8 cellular contexts compared by ENCODE assay signal in the genomic region with DNA sequence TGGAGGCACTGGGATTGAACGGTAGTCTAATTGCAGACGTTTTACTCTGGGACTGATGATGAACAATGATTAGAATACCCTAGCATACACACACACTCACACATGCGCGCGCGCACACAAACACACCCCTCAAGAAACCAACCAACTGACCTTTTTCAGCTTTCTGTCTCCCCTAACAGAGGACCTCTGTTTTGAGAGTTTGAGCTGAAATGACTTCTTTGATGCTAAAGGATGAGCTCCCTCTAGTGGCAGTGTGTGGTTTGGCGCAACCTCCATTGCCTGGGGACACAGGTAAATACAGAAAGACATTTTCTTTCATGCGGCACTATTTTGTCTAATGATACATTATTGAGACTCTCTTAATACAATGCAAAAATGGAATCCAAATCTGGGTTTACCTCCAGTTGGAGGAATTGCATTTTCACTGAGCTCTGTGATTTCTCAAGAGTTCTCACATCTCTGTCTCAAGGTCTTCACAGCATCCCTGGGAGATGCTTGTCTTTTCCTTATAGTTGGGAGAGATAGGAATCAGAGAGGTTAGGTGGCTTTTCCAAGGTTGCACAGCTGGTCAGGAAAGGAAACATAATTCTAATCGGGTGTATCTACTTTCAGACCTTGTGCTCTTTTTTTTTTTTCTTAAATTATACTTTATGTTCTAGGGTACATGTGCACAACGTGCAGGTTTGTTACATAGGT.
DNase-seq lines count a peak whose midpoint lies in the region; ATAC-seq and TF ChIP-seq lines count a peak whose summit lies in the region.

No MANE protein-coding gene starts in this region.

- TF ChIP-seq CTCF in gastroesophageal sphincter (IDR thresholded peaks at IDR 0.05) = peak; percentile 49 to 76 (median 56)
- TF ChIP-seq CTCF in progenitor cell of endocrine pancreas (IDR thresholded peaks at IDR 0.05; ENCODE audit: unreplicated experiment) = peak; percentile 96

- ATAC-seq in GM21381 (IDR thresholded peaks at IDR 0.05; ENCODE audit: unreplicated experiment) (peak; percentile 57), gastroesophageal sphincter (no peak), GM19324 (IDR thresholded peaks at IDR 0.05; ENCODE audit: low FRiP score, unreplicated experiment) (no peak)

- peaks cover 30% of the 10 kb centered on the region for H3K27me3 Mint-ChIP-seq in activated T-helper 2 cell treated with anti-CD3 and anti-CD28 coated beads, Interferon-gamma antibody, Interleukin-2, Interleukin-4, amounts not matched to agents 10 μg/mL and 5 μg/mL and 100 μg/mL, durations not matched to agents 14 hours and 24 hours and 36 hours (ENCODE audit: low read depth)
- no peaks in the 10 kb centered on the region for H3K27me3 Mint-ChIP-seq in progenitor cell of endocrine pancreas

- peaks cover 24% of the 10 kb centered on the region for H3K4me1 Mint-ChIP-seq in activated T-helper 2 cell treated with anti-CD3 and anti-CD28 coated beads, Interferon-gamma antibody, Interleukin-2, Interleukin-4, amounts not matched to agents 10 μg/mL and 5 μg/mL and 100 μg/mL, durations not matched to agents 14 hours and 24 hours and 36 hours (ENCODE audit: low read depth)
- H3K4me1 Mint-ChIP-seq in progenitor cell of endocrine pancreas (ENCODE audit: low read depth) = peaks cover 5% of the 10 kb centered on the region

- H3K36me3 Mint-ChIP-seq in activated T-helper 2 cell treated with anti-CD3 and anti-CD28 coated beads, Interferon-gamma antibody, Interleukin-2, Interleukin-4, amounts not matched to agents 10 μg/mL and 5 μg/mL and 100 μg/mL, durations not matched to agents 14 hours and 24 hours and 36 hours (ENCODE audit: low read depth) = no peaks in the 10 kb centered on the region
- no peaks in the 10 kb centered on the region for H3K36me3 Mint-ChIP-seq in progenitor cell of endocrine pancreas (ENCODE audit: insufficient read depth)

- H3K9me3 Mint-ChIP-seq in activated T-helper 2 cell treated with anti-CD3 and anti-CD28 coated beads, Interferon-gamma antibody, Interleukin-2, Interleukin-4, amounts not matched to agents 10 μg/mL and 5 μg/mL and 100 μg/mL, durations not matched to agents 14 hours and 24 hours and 36 hours = no peaks in the 10 kb centered on the region
- no peaks in the 10 kb centered on the region for H3K9me3 Mint-ChIP-seq in progenitor cell of endocrine pancreas (ENCODE audit: low read depth)

- no peaks in the 10 kb centered on the region for H3K9me3 ChIP-seq in gastroesophageal sphincter

- no peak overlapping the region for H3K4me3 Mint-ChIP-seq in activated T-helper 2 cell treated with anti-CD3 and anti-CD28 coated beads, Interferon-gamma antibody, Interleukin-2, Interleukin-4, amounts not matched to agents 10 μg/mL and 5 μg/mL and 100 μg/mL, durations not matched to agents 14 hours and 24 hours and 36 hours (ENCODE audit: low read depth)
- H3K4me3 Mint-ChIP-seq in progenitor cell of endocrine pancreas (ENCODE audit: low read depth) = no peak overlapping the region

- no peak overlapping the region for H3K4me3 ChIP-seq in gastroesophageal sphincter

- H3K4me1 ChIP-seq in gastroesophageal sphincter = no peaks in the 10 kb centered on the region

- TF ChIP-seq POLR2A in gastroesophageal sphincter (IDR thresholded peaks at IDR 0.05) = no peak

- no peak for TF ChIP-seq EP300 in gastroesophageal sphincter (IDR thresholded peaks at IDR 0.05)

- H3K27ac ChIP-seq in gastroesophageal sphincter = no peak overlapping the region

- no peaks in the 10 kb centered on the region for H3K27me3 ChIP-seq in gastroesophageal sphincter

- DNase-seq in DMS 273 treated with DMSO at 0.1 percent for 48 hours (lab: John Stamatoyannopoulos, UW) (peak; percentile 72), KG1 (lab: John Stamatoyannopoulos, UW) (peak; percentile 61), RPMI8226 (peak; percentile 66), progenitor cell of endocrine pancreas (ENCODE audit: low spot score, unreplicated experiment) (peak; percentile 63)
- peak; percentile 51 for DNase-seq in activated T-helper 2 cell treated with anti-CD3 and anti-CD28 coated beads, Interferon-gamma antibody, Interleukin-2, Interleukin-4, amounts not matched to agents 10 μg/mL and 5 μg/mL and 100 μg/mL, durations not matched to agents 14 hours and 24 hours and 36 hours (ENCODE audit: low spot score)

- intact Hi-C loops in activated T-helper 2 cell treated with anti-CD3 and anti-CD28 coated beads, Interferon-gamma antibody, Interleukin-2, Interleukin-4, amounts not matched to agents 10 μg/mL and 5 μg/mL and 100 μg/mL, durations not matched to agents 14 hours and 24 hours and 36 hours (cut with micrococcal nuclease) = loop anchor here (1.0 kb wide), 1 partner anchor 40 kb away; no protein-coding TSS in a partner anchor

- WGBS in gastroesophageal sphincter (ENCODE audit: low coverage in 1 of 2), 2 donors = 27 to 28% methylated on average over 9 to 10 of the region's 10 CpGs

- H3K27ac Mint-ChIP-seq in activated T-helper 2 cell treated with anti-CD3 and anti-CD28 coated beads, Interferon-gamma antibody, Interleukin-2, Interleukin-4, amounts not matched to agents 10 μg/mL and 5 μg/mL and 100 μg/mL, durations not matched to agents 14 hours and 24 hours and 36 hours = no peak overlapping the region
- no peak overlapping the region for H3K27ac Mint-ChIP-seq in progenitor cell of endocrine pancreas

- H3K36me3 ChIP-seq in gastroesophageal sphincter = no peaks in the 10 kb centered on the region
